8 cellular contexts compared by ENCODE assay signal in genomic region chr2:208025814-208026184, GRCh38. TPM values are rescaled to one million over a fixed set of nuclear protein-coding genes. Genes with fewer than 3 reads are reported as not detected.
DNase-seq lines count a peak whose midpoint lies in the region; ATAC-seq, FAIRE-seq and TF ChIP-seq lines count a peak whose summit lies in the region.

No MANE protein-coding gene starts in this region.

- TF ChIP-seq CTCF in GM12864 (IDR thresholded peaks at IDR 0.05; ENCODE audit: low read depth, low read length, missing control alignments) (no peak), SK-N-SH (IDR thresholded peaks at IDR 0.05) (no peak), bronchial epithelial cell (IDR thresholded peaks at IDR 0.05; ENCODE audit: insufficient read depth, low read length, severe bottlenecking) (no peak), lung (IDR thresholded peaks at IDR 0.05; ENCODE audit: control extremely low read depth, extremely low read depth) (no peak)

- no peaks in the 10 kb centered on the region for H3K9me2 ChIP-seq in SK-N-SH

- H3K4me3 ChIP-seq in GM12864 (ENCODE audit: low read depth, low read length): peak overlapping the region; percentile 86
- peak overlapping the region; percentile 74 to 86 for H3K4me3 ChIP-seq in SK-N-SH (ENCODE audit: low read depth in 2 of 2, low read length in 1 of 2)
- peak overlapping the region; percentile 68 for H3K4me3 ChIP-seq in bronchial epithelial cell (ENCODE audit: low read depth, low read length)
- peak overlapping the region; percentile 96 for H3K4me3 ChIP-seq in lung

- peak overlapping the region; percentile 99 for H2AFZ ChIP-seq in SK-N-SH (ENCODE audit: low read depth)

- H3K27ac Mint-ChIP-seq in stimulated activated naive CD8-positive, alpha-beta T cell treated with anti-CD3 and anti-CD28 coated beads, Interleukin-15, amount 100 ng/mL, for 72 hours: peak overlapping the region; percentile 77 to 91

- CTCF ChIA-PET in SK-N-SH (lab: Yijun Ruan, JAX): interaction anchor here (0.7 to 1.7 kb wide), 7 partner anchors 12 to 279 kb away, joined by 3 to 4 read pairs (median 3); partner anchors contain the start of gene FZD5

- H3K27me3 ChIP-seq in SK-N-SH (ENCODE audit: insufficient read depth) (no peaks in the 10 kb centered on the region), bronchial epithelial cell (ENCODE audit: control insufficient read depth, insufficient read depth, low read length) (no peaks in the 10 kb centered on the region), lung (ENCODE audit: control insufficient read depth, insufficient read depth) (no peaks in the 10 kb centered on the region)

- H3K79me2 ChIP-seq in SK-N-SH (ENCODE audit: insufficient read depth): peaks cover 11% of the 10 kb centered on the region

- no peaks in the 10 kb centered on the region for H3K36me3 ChIP-seq in SK-N-SH (replicated peaks in 1 of 2; ENCODE audit: control insufficient read depth in 1 of 2, insufficient read depth in 2 of 2, low read length in 1 of 2)
- no peaks in the 10 kb centered on the region for H3K36me3 ChIP-seq in bronchial epithelial cell (ENCODE audit: control insufficient read depth, insufficient read depth, low read length)
- no peaks in the 10 kb centered on the region for H3K36me3 ChIP-seq in lung (ENCODE audit: control insufficient read depth in 2 of 2, insufficient read depth in 2 of 2, low read length in 2 of 2)

- H3K9ac ChIP-seq in SK-N-SH: peak overlapping the region; percentile 77

- H3K9me3 ChIP-seq in SK-N-SH (no peaks in the 10 kb centered on the region), lung (ENCODE audit: control insufficient read depth in 2 of 2, insufficient read depth in 1 of 2, low read length in 1 of 2) (no peaks in the 10 kb centered on the region)

- H3K4me1 ChIP-seq in SK-N-SH (ENCODE audit: control insufficient read depth in 1 of 2, insufficient read depth in 2 of 2, low read depth in 1 of 2, low read length in 1 of 2): peaks cover 4 to 6% of the 10 kb centered on the region in 2 experiments; a peak in 3 of 4 replicates
- H3K4me1 ChIP-seq in lung (ENCODE audit: control insufficient read depth in 2 of 2, insufficient read depth in 2 of 2, low read length in 2 of 2): peaks cover 0 to 3% of the 10 kb centered on the region in 2 donors

- peaks cover 33% of the 10 kb centered on the region for H3K4me1 Mint-ChIP-seq in stimulated activated naive CD8-positive, alpha-beta T cell treated with anti-CD3 and anti-CD28 coated beads, Interleukin-15, amount 100 ng/mL, for 72 hours

- no peaks in the 10 kb centered on the region for H3F3A ChIP-seq in SK-N-SH (replicated peaks; ENCODE audit: insufficient read depth)

- no peaks in the 10 kb centered on the region for H3K27me3 Mint-ChIP-seq in stimulated activated naive CD8-positive, alpha-beta T cell treated with anti-CD3 and anti-CD28 coated beads, Interleukin-15, amount 100 ng/mL, for 72 hours

- 76% methylated on average over 10 of the region's 10 CpGs for WGBS in SK-N-SH (ENCODE audit: low lambda C conversion rate)
- 44 to 52% methylated on average over 10 of the region's 10 CpGs for WGBS in lung, 2 donors

- no peaks in the 10 kb centered on the region for H4K20me1 ChIP-seq in SK-N-SH (ENCODE audit: insufficient read depth)

- DNase-seq in GM12864 (ENCODE audit: low read depth): no peak
- DNase-seq in SK-N-SH: peak; percentile 33
- DNase-seq in bronchial epithelial cell (ENCODE audit: low read depth): no peak
- no peak for DNase-seq in lung (ENCODE audit: low spot score)
- DNase-seq in stimulated activated naive CD8-positive, alpha-beta T cell treated with anti-CD3 and anti-CD28 coated beads, Interleukin-15, amount 100 ng/mL, for 72 hours: peak in 1 of 2 donors; percentile 65
- no peak for DNase-seq in NCI-H526 (lab: John Stamatoyannopoulos, UW)
- DNase-seq in urothelium cell line (ENCODE audit: low spot score): no peak

- no peak for TF ChIP-seq EP300 in SK-N-SH (IDR thresholded peaks at IDR 0.05; ENCODE audit: borderline replicate concordance in 1 of 2, low read depth in 1 of 2, low read length in 1 of 2)

- peaks cover 0 to 5% of the 10 kb centered on the region in 2 donors for H3K9me3 Mint-ChIP-seq in stimulated activated naive CD8-positive, alpha-beta T cell treated with anti-CD3 and anti-CD28 coated beads, Interleukin-15, amount 100 ng/mL, for 72 hours

- FAIRE-seq in bronchial epithelial cell (lab: Jason Lieb, UNC) (no peak), urothelium cell line (lab: Jason Lieb, UNC) (no peak)

- POLR2A ChIA-PET in SK-N-SH (lab: Yijun Ruan, JAX): interaction anchor here (1.0 to 1.9 kb wide), 3 partner anchors 14 to 401 kb away, joined by 4 to 11 read pairs (median 5); partner anchors contain the start of gene METTL21A

- ATAC-seq in HG02759 (IDR thresholded peaks at IDR 0.05; ENCODE audit: unreplicated experiment) (peak; percentile 17), lung (ENCODE audit: insufficient read depth, low FRiP score) (no peak)
- peak; percentile 70 for ATAC-seq in stimulated activated naive CD8-positive, alpha-beta T cell treated with anti-CD3 and anti-CD28 coated beads, Interleukin-15, amount 100 ng/mL, for 72 hours

- TF ChIP-seq RAD21 in SK-N-SH (IDR thresholded peaks at IDR 0.05; ENCODE audit: low read length): no peak

- H3K27ac ChIP-seq in SK-N-SH (ENCODE audit: low read depth in 2 of 2, low read length in 1 of 2): peak overlapping the region; percentile 40 to 81
- H3K27ac ChIP-seq in lung (ENCODE audit: low read depth in 1 of 2, low read length in 1 of 2): peak overlapping the region; percentile 79 to 92

- peak overlapping the region; percentile 72 for H3K4me2 ChIP-seq in SK-N-SH

- peak overlapping the region; percentile 85 to 94 for H3K4me3 Mint-ChIP-seq in stimulated activated naive CD8-positive, alpha-beta T cell treated with anti-CD3 and anti-CD28 coated beads, Interleukin-15, amount 100 ng/mL, for 72 hours

TF ChIP-seq in SK-N-SH, 30 proteins besides CTCF, POLR2A, EP300 and RAD21:
- TF ChIP-seq ZBTB33 (IDR thresholded peaks at IDR 0.05; ENCODE audit: borderline replicate concordance, low read depth) (no peak), RFX5 (IDR thresholded peaks at IDR 0.05; ENCODE audit: low read length) (no peak), CHD2 (IDR thresholded peaks at IDR 0.05; ENCODE audit: low read length, partially characterized antibody) (no peak), NFIC (IDR thresholded peaks at IDR 0.05; ENCODE audit: borderline replicate concordance) (no peak), GABPA (IDR thresholded peaks at IDR 0.05; ENCODE audit: low read depth) (no peak), POLR2AphosphoS5 (IDR thresholded peaks at IDR 0.05; ENCODE audit: low read depth, low read length) (no peak), MEF2A (IDR thresholded peaks at IDR 0.05; ENCODE audit: borderline replicate concordance, low read depth) (no peak), TCF12 (IDR thresholded peaks at IDR 0.05) (no peak)

RNA-seq across cellular contexts. Expression of gene PLEKHM3, which starts 0.5 kb away (rescaled TPM):
- polyA plus RNA-seq in SK-N-SH (2012; rRNA removed) (1.9 and 2.1 TPM in 2 replicates), lung (1 to 10 TPM; 5.6 to 8.4 TPM)
- polyA plus RNA-seq in SK-N-SH (2012; cell fraction: cytosol; rRNA removed): 2.6 and 2.9 TPM in 2 replicates
- polyA plus RNA-seq in SK-N-SH (2012; cell fraction: nucleus; rRNA removed): 1.7 and 1.8 TPM in 2 replicates
- total RNA-seq in bronchial epithelial cell (8.1 and 9.5 TPM in 2 replicates), lung (10 to 100 TPM; 16.3 to 32.9 TPM)
